ENCODE assay signal across 24 cellular contexts in genomic region chr11:27618591-27618990, GRCh38.
DNase-seq lines count a peak whose midpoint lies in the region; ATAC-seq and TF ChIP-seq lines count a peak whose summit lies in the region.
"Had no signal": no experiment of that assay in that cellular context is flagged by ENCODE, and none has a peak within 500 bp of the region (broad histone marks: within the 10 kb centered on the region; RNA-seq: fewer than 3 reads in every experiment).

No MANE protein-coding gene starts in this region.

- H3K27me3 ChIP-seq in SU-DHL-6 (ENCODE audit: low read length) (no peaks in the 10 kb centered on the region), breast epithelium (no peaks in the 10 kb centered on the region)
- H3K27me3 ChIP-seq: body of pancreas, neural progenitor cell, sigmoid colon, stomach, tibial artery had no signal

- H3K9ac ChIP-seq in SU-DHL-6 (ENCODE audit: low read length) = no peak overlapping the region
- H3K9ac ChIP-seq: neural progenitor cell had no signal

- H3K4me3 ChIP-seq in NB4 (ENCODE audit: low read depth, low read length) (no peak overlapping the region), SU-DHL-6 (ENCODE audit: insufficient read depth, low read length, poor library complexity, severe bottlenecking) (no peak overlapping the region), breast epithelium (no peak overlapping the region)
- H3K4me3 ChIP-seq: body of pancreas, lung, neural progenitor cell, sigmoid colon, stomach, tibial artery had no signal

- no peak overlapping the region for H3K27ac ChIP-seq in SU-DHL-6 (ENCODE audit: low read depth, low read length)
- no peak overlapping the region for H3K27ac ChIP-seq in breast epithelium
- H3K27ac ChIP-seq: body of pancreas, HL-60, neural progenitor cell, sigmoid colon, stomach, tibial artery had no signal

- TF ChIP-seq CTCF in NB4 (IDR thresholded peaks at IDR 0.05; ENCODE audit: low read depth, low read length) (no peak), SU-DHL-6 (IDR thresholded peaks at IDR 0.05; ENCODE audit: insufficient read depth, low read length, poor library complexity, severe bottlenecking) (no peak), type B pancreatic cell (conservative IDR thresholded peaks at IDR 0.05) (no peak), breast epithelium (IDR thresholded peaks at IDR 0.05) (no peak)

- ATAC-seq in HG03571 (IDR thresholded peaks at IDR 0.05; ENCODE audit: unreplicated experiment) = no peak
- ATAC-seq: body of pancreas, HepG2 had no signal

- H3K27ac Mint-ChIP-seq in type B pancreatic cell = no peak overlapping the region
- H3K27ac Mint-ChIP-seq: activated T-cell treated with anti-CD3 and anti-CD28 coated beads, Interleukin-2, amount 50 U/mL, for 24 hours; neural progenitor cell had no signal

- no peaks in the 10 kb centered on the region for H3K9me3 Mint-ChIP-seq in type B pancreatic cell
- H3K9me3 Mint-ChIP-seq: activated T-cell treated with anti-CD3 and anti-CD28 coated beads, Interleukin-2, amount 50 U/mL, for 24 hours; neural progenitor cell had no signal

- peak overlapping the region; percentile 22 for H3K4me2 ChIP-seq in SU-DHL-6 (ENCODE audit: low read depth, low read length, poor library complexity, severe bottlenecking)
- H3K4me2 ChIP-seq: neural progenitor cell had no signal

- no peaks in the 10 kb centered on the region for H3K9me3 ChIP-seq in SU-DHL-6 (ENCODE audit: insufficient read depth, low read length)
- H3K9me3 ChIP-seq in breast epithelium = no peaks in the 10 kb centered on the region
- H3K9me3 ChIP-seq: body of pancreas, sigmoid colon, stomach, tibial artery had no signal

- no peaks in the 10 kb centered on the region for H3K27me3 Mint-ChIP-seq in type B pancreatic cell
- H3K27me3 Mint-ChIP-seq: activated T-cell treated with anti-CD3 and anti-CD28 coated beads, Interleukin-2, amount 50 U/mL, for 24 hours had no signal

- DNase-seq in SIG-M5 treated with dmso at 0.1 percent for 504 hours (lab: John Stamatoyannopoulos, UW; ENCODE audit: unreplicated experiment) = peak; percentile 15
- DNase-seq in SIG-M5 (lab: John Stamatoyannopoulos, UW) = no peak
- DNase-seq in NB4 (ENCODE audit: low read depth) = peak; percentile 35
- no peak for DNase-seq in type B pancreatic cell (ENCODE audit: extremely low spot score, unreplicated experiment)
- no peak for DNase-seq in NCI-H226
- no peak for DNase-seq in breast epithelium (ENCODE audit: low spot score in 2 of 2)
- DNase-seq: 8988T; activated CD8-positive, alpha-beta memory T cell treated with anti-CD3 and anti-CD28 coated beads for 24 hours; activated T-cell treated with anti-CD3 and anti-CD28 coated beads, Interleukin-2, amount 50 U/mL, for 24 hours; body of pancreas; DMS153; NCI-H146; NCI-H524 treated with DMSO at 0.1 percent for 48 hours; posterior cingulate gyrus; sigmoid colon; stomach; T-helper 1 cell; tibial artery had no signal

- no peaks in the 10 kb centered on the region for H4K20me1 ChIP-seq in SU-DHL-6 (ENCODE audit: low read depth, low read length)

- H3K4me3 Mint-ChIP-seq in type B pancreatic cell = no peak overlapping the region
- H3K4me3 Mint-ChIP-seq: activated T-cell treated with anti-CD3 and anti-CD28 coated beads, Interleukin-2, amount 50 U/mL, for 24 hours; neural progenitor cell had no signal

- H3K36me3 ChIP-seq in SU-DHL-6 (ENCODE audit: low read length) (no peaks in the 10 kb centered on the region), breast epithelium (no peaks in the 10 kb centered on the region)
- H3K36me3 ChIP-seq: neural progenitor cell, sigmoid colon, stomach, tibial artery had no signal

- TF ChIP-seq POLR2A in NB4 (IDR thresholded peaks at IDR 0.05; ENCODE audit: extremely low read depth, insufficient read length) = no peak
- TF ChIP-seq POLR2A in breast epithelium (IDR thresholded peaks at IDR 0.05) = no peak

- no peaks in the 10 kb centered on the region for H3K79me2 ChIP-seq in SU-DHL-6 (ENCODE audit: insufficient read depth, low read length)

- intact Hi-C loops in breast epithelium (cut with DNase I; ENCODE audit: low total_unique reads) = no loop called here

- H3K4me1 ChIP-seq in breast epithelium = no peaks in the 10 kb centered on the region
- H3K4me1 ChIP-seq: body of pancreas, neural progenitor cell, sigmoid colon, stomach, tibial artery had no signal

- peaks cover 4% of the 10 kb centered on the region for H3K36me3 Mint-ChIP-seq in type B pancreatic cell
- H3K36me3 Mint-ChIP-seq: neural progenitor cell had no signal

- H3K4me1 Mint-ChIP-seq in type B pancreatic cell (ENCODE audit: unreplicated experiment) = no peaks in the 10 kb centered on the region
- H3K4me1 Mint-ChIP-seq: neural progenitor cell had no signal

- H3K9me2 ChIP-seq in SU-DHL-6 (replicated peaks; ENCODE audit: insufficient read depth, low read length) = no peaks in the 10 kb centered on the region

- no peaks in the 10 kb centered on the region for H3F3A ChIP-seq in SU-DHL-6 (ENCODE audit: insufficient read depth)

- H2AFZ ChIP-seq in SU-DHL-6 (ENCODE audit: low read depth, low read length, severe bottlenecking) = no peak overlapping the region
- H2AFZ ChIP-seq: neural progenitor cell had no signal

Comparison
In these comparisons a context has a peak if more than half of its experiments do, and no peak if none do; other contexts are left out.
1. DNase-seq: peak in SIG-M5 treated with dmso at 0.1 percent for 504 hours (single experiment) and NB4 (single experiment); none in SIG-M5 (single experiment), type B pancreatic cell (single experiment), NCI-H226 (single experiment) and breast epithelium (0 of 2).